Comparison of ENCODE assay signal across 9 cellular contexts in the genomic region with DNA sequence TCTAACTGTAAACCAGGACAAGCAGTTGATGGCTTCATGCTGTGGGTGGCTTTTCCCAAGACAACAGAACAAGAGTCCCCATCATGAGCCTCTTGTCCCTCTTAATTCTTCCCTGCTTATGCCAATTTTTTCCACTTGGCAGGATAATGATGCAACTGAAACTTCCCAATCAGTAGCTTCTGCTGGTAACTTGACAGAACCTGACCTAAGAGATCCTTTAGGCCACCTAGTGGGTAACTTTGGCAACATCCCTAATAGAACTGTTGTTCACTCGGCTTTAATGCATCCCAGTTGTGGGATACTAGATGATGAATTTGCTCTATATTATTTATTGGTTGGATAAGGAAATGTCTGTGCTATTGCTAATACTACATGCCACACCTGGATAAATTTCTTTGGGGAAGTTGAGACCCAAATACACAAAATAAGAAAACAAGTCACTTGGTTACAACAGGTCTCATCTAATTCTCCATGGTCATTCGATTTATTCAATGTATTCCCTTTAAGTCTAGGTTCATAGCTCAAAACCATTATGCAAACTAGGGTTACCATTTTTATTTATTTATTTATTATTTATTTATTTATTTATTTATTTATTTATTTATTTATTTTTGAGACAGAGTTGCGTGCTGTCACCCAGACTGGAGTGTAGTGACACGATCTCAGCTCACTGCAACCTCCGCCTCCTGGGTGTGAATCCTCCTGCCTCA. TPM values are rescaled to one million over a fixed set of nuclear protein-coding genes. Genes with fewer than 3 reads are reported as not detected.
DNase-seq lines count a peak whose midpoint lies in the region; FAIRE-seq and TF ChIP-seq lines count a peak whose summit lies in the region.
"Had no signal": no experiment of that assay in that cellular context is flagged by ENCODE, and none has a peak within 500 bp of the region (broad histone marks: within the 10 kb centered on the region; RNA-seq: fewer than 3 reads in every experiment).

No MANE protein-coding gene starts in this region.

- TF ChIP-seq CTCF in Peyer's patch (IDR thresholded peaks at IDR 0.05): peak in 5 of 6 experiments; percentile 57 to 77 (median 68)

- no peaks in the 10 kb centered on the region for H3K9me3 ChIP-seq in Peyer's patch

- no peaks in the 10 kb centered on the region for H3K27me3 ChIP-seq in Peyer's patch

- H3K27ac ChIP-seq in Peyer's patch: no peak overlapping the region

- H3K4me1 ChIP-seq in Peyer's patch: no peaks in the 10 kb centered on the region

- DNase-seq in DMS79 treated with DMSO at 0.1 percent for 48 hours (lab: John Stamatoyannopoulos, UW) (peak; percentile 1), DMS79 (lab: John Stamatoyannopoulos, UW) (no peak), HTR-8/SVneo (ENCODE audit: insufficient read length, low spot score) (peak; percentile 55), Peyer's patch (no peak), midbrain (lab: John Stamatoyannopoulos, UW) (peak; percentile 39), 8988T (no peak)
- peak; percentile 3 for DNase-seq in effector CD4-positive, alpha-beta T cell
- DNase-seq in activated naive CD4-positive, alpha-beta T cell (lab: John Stamatoyannopoulos, UW): no peak
- DNase-seq: activated T-cell treated with anti-CD3 and anti-CD28 coated beads, Interleukin-2, amount 50 U/mL, for 4 hours had no signal

- TF ChIP-seq POLR2A in Peyer's patch (IDR thresholded peaks at IDR 0.05): no peak

- peak; percentile 16 for FAIRE-seq in HTR-8/SVneo (lab: Jason Lieb, UNC)

- H3K36me3 ChIP-seq in Peyer's patch: no peaks in the 10 kb centered on the region

- no peak overlapping the region for H3K4me3 ChIP-seq in Peyer's patch

RNA-seq across cellular contexts. Expression of gene NFAM1, which starts 41.4 kb away (rescaled TPM):
- total RNA-seq in Peyer's patch: 1 to 10 TPM in 2 of 4 donors, under 1 TPM in 2; 0.35 to 2.4 (median 1.0) TPM

RNA-seq across cellular contexts. Expression of gene RRP7A, which starts 46.0 kb away (rescaled TPM):
- total RNA-seq in Peyer's patch: 10 to 100 TPM; 21.7 to 33.0 (median 27.3) TPM

Comparison
In these comparisons a context has a peak if more than half of its experiments do, and no peak if none do; other contexts are left out.
1. DNase-seq: peak in DMS79 treated with DMSO at 0.1 percent for 48 hours (single experiment), HTR-8/SVneo (single experiment), effector CD4-positive, alpha-beta T cell (single experiment) and midbrain (single experiment); none in DMS79 (single experiment), Peyer's patch (0 of 3), 8988T (single experiment) and activated naive CD4-positive, alpha-beta T cell (0 of 4).